22 cellular contexts compared by ENCODE assay signal in genomic region chr1:180566048-180566447, GRCh38. TPM values are rescaled to one million over a fixed set of nuclear protein-coding genes. Genes with fewer than 3 reads are reported as not detected.
DNase-seq lines count a peak whose midpoint lies in the region; ATAC-seq and TF ChIP-seq lines count a peak whose summit lies in the region.
"Had no signal": no experiment of that assay in that cellular context is flagged by ENCODE, and none has a peak within 500 bp of the region (broad histone marks: within the 10 kb centered on the region; RNA-seq: fewer than 3 reads in every experiment).

No MANE protein-coding gene starts in this region.

- H2AFZ ChIP-seq in GM23338, result peak overlapping the region; percentile 56; the same call in 1 of the 2 replicates
- H2AFZ ChIP-seq: PC-9 had no signal

- peak; percentile 8 for DNase-seq in NCI-H2171 treated with DMSO at 0.1 percent for 48 hours (lab: John Stamatoyannopoulos, UW)
- DNase-seq in NCI-H2171 (lab: John Stamatoyannopoulos, UW), result no peak
- no peak for DNase-seq in GM23338 (ENCODE audit: low spot score)
- DNase-seq in cardiac fibroblast (ENCODE audit: low read depth in 2 of 2), result peak in 1 of 2 donors; percentile 73
- DNase-seq in psoas muscle, result no peak
- no peak for DNase-seq in left lobe of liver (ENCODE audit: low spot score)
- DNase-seq: AML-193, DMS79, H9, Karpas-422, MG63, NCI-H1048, NCI-H1436, NCI-H1930, NCI-H510A treated with DMSO at 0.1 percent for 48 hours, PC-9 had no signal

- H3K27me3 ChIP-seq in GM23338 (ENCODE audit: insufficient read depth) (no peaks in the 10 kb centered on the region), psoas muscle (ENCODE audit: insufficient read depth in 3 of 3, low read length in 2 of 3) (no peaks in the 10 kb centered on the region)
- H3K27me3 ChIP-seq: MG63 had no signal

- no peaks in the 10 kb centered on the region for H3K27me3 Mint-ChIP-seq in GM23338 (ENCODE audit: insufficient read depth, low read depth, poor library complexity)

- H4K20me1 ChIP-seq in GM23338 (replicated peaks; ENCODE audit: insufficient read depth), result no peaks in the 10 kb centered on the region

- H3K4me1 ChIP-seq in GM23338 (ENCODE audit: insufficient read depth), result no peaks in the 10 kb centered on the region
- peaks cover 4% of the 10 kb centered on the region for H3K4me1 ChIP-seq in psoas muscle

- H3K4me1 Mint-ChIP-seq in GM23338, result peaks cover 4% of the 10 kb centered on the region; the same call in 2 of the 3 replicates

- H3K27ac ChIP-seq in GM23338 (ENCODE audit: low read depth) (no peak overlapping the region), psoas muscle (no peak overlapping the region)
- H3K27ac ChIP-seq: 22Rv1, C4-2B, PC-9, RWPE1 had no signal

- H3K79me2 ChIP-seq in GM23338 (replicated peaks; ENCODE audit: insufficient read depth), result no peaks in the 10 kb centered on the region

- no peaks in the 10 kb centered on the region for H3K36me3 ChIP-seq in GM23338 (ENCODE audit: insufficient read depth)
- no peaks in the 10 kb centered on the region for H3K36me3 ChIP-seq in psoas muscle (ENCODE audit: insufficient read depth in 1 of 2, low read depth in 1 of 2)
- H3K36me3 ChIP-seq: MG63 had no signal

- no peak overlapping the region for H3K4me3 ChIP-seq in GM23338
- H3K4me3 ChIP-seq in cardiac fibroblast (replicated peaks in 1 of 2; ENCODE audit: low read depth in 2 of 2, low read length in 2 of 2), result no peak overlapping the region
- H3K4me3 ChIP-seq in psoas muscle, result peak overlapping the region; percentile 29
- H3K4me3 ChIP-seq: MG63, PC-9 had no signal

- intact Hi-C loops in psoas muscle (cut with DNase I), result no loop called here

- 61 to 76% (median 72%) methylated on average over 6 of the region's 6 CpGs for WGBS in psoas muscle, 3 donors

- H3K36me3 Mint-ChIP-seq in GM23338 (ENCODE audit: low read depth), result no peaks in the 10 kb centered on the region

- H3F3A ChIP-seq in GM23338 (replicated peaks; ENCODE audit: low read depth), result no peaks in the 10 kb centered on the region

- ATAC-seq in GM23338 (no peak), psoas muscle (no peak), GM21723 (IDR thresholded peaks at IDR 0.05; ENCODE audit: unreplicated experiment) (no peak), left lobe of liver (no peak), HG02970 (IDR thresholded peaks at IDR 0.05; ENCODE audit: low FRiP score, unreplicated experiment) (no peak)

- H3K9me3 Mint-ChIP-seq in GM23338, result no peaks in the 10 kb centered on the region
- H3K9me3 Mint-ChIP-seq: H9 had no signal

- no peak overlapping the region for H3K4me2 ChIP-seq in GM23338
- H3K4me2 ChIP-seq: PC-9 had no signal

- H3K9me3 ChIP-seq in psoas muscle, result no peaks in the 10 kb centered on the region
- H3K9me3 ChIP-seq: MG63 had no signal

- H3K4me3 Mint-ChIP-seq in GM23338, result no peak overlapping the region
- H3K4me3 Mint-ChIP-seq: H9 had no signal

- H3K9me2 ChIP-seq in GM23338 (ENCODE audit: insufficient read depth), result peaks cover 9% of the 10 kb centered on the region; the same call in 1 of the 2 replicates

- TF ChIP-seq CTCF in GM23338 (conservative IDR thresholded peaks at IDR 0.05; ENCODE audit: low read depth in 2 of 2), result no peak
- TF ChIP-seq CTCF in cardiac fibroblast (IDR thresholded peaks at IDR 0.05; ENCODE audit: low read depth, low read length), result peak; percentile 14
- TF ChIP-seq CTCF in psoas muscle (IDR thresholded peaks at IDR 0.05), result no peak

- H3K27ac Mint-ChIP-seq in GM23338, result no peak overlapping the region
- H3K27ac Mint-ChIP-seq: H9 had no signal

TF ChIP-seq in GM23338, 12 proteins besides CTCF, POLR2A, EP300 and RAD21:
- no peak for TF ChIP-seq ZNF331 (CRISPR knock-in tag; IDR thresholded peaks at IDR 0.05; ENCODE audit: low read depth)
- no peak for TF ChIP-seq JUNB (IDR thresholded peaks at IDR 0.05; ENCODE audit: unreplicated experiment)
- TF ChIP-seq REST (IDR thresholded peaks at IDR 0.05; ENCODE audit: unreplicated experiment), result no peak
- TF ChIP-seq ZNF462 (CRISPR knock-in tag; IDR thresholded peaks at IDR 0.05), result no peak
- no peak for TF ChIP-seq EZH2 (IDR thresholded peaks at IDR 0.05; ENCODE audit: low read depth, unreplicated experiment)
TF ChIP-seq in GM23338: peak in this region for 0.

RNA-seq across cellular contexts. Expression of gene OVAAL, which starts 7.3 kb away (rescaled TPM):
- not detected in 2 replicates for total RNA-seq in GM23338 (2014; rRNA removed; shearing (Covaris generic))
- polyA plus RNA-seq in GM23338 (2016; fragmentation: Nextera tagmentation; extraction: Ambion mirVana) (not detected in 2 replicates), psoas muscle (under 1 TPM in 1 of 3 donors, not detected in 2; 0.04 TPM)
- total RNA-seq in psoas muscle (not detected), left lobe of liver (not detected)
- total RNA-seq: H9, HT-29, PC-9 had no signal
